ENCODE assay signal across 31 cellular contexts in the genomic region with DNA sequence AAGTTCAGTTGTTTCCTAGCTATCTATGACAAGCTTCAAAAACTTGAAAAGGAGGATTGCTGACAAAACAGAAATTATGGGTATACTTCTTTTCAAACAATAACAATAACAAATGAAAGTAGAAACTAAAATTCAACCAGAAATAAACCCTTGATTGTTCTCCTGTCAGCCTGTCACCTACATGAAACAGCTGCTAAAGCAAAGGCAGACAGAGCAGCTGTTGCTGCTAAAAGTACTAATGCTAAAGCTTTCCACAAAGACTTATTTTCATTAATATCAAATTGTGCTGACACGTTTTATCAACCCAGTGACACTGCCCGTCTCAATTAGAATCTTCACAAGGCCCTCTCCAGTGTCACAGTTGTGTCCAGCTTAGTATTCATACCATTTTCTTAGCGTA.
A peak's percentile ranks its signal among the peaks of the same experiment; 100 is the strongest.
DNase-seq lines count a peak whose midpoint lies in the region; ATAC-seq, FAIRE-seq and TF ChIP-seq lines count a peak whose summit lies in the region.
"Had no signal": no experiment of that assay in that cellular context is flagged by ENCODE, and none has a peak within 500 bp of the region (broad histone marks: within the 10 kb centered on the region; RNA-seq: fewer than 3 reads in every experiment).

No MANE protein-coding gene starts in this region.

- DNase-seq in GM06990 (ENCODE audit: extremely low read depth, insufficient read length) = peak; percentile 3
- DNase-seq in GM12878 (ENCODE audit: low read depth, low spot score) = peak; percentile 26
- no peak for DNase-seq in activated CD4-positive, CD25-positive, alpha-beta regulatory T cell (lab: John Stamatoyannopoulos, UW)
- DNase-seq in testis = no peak
- DNase-seq in kidney tubule cell (ENCODE audit: low spot score) = no peak
- no peak for DNase-seq in MCF 10A (ENCODE audit: unreplicated experiment)
- DNase-seq: 8988T; activated CD4-positive, alpha-beta T cell treated with anti-CD3 and anti-CD28 coated beads, Interleukin-2, amount 10 ng/mL, durations not matched to agents 7 days and 5 days; activated naive CD4-positive, alpha-beta T cell treated with Interleukin-2 at 50 U/mL for 16 hours; activated T-cell treated with anti-CD3 and anti-CD28 coated beads, Interleukin-2, amount 50 U/mL, for 24 hours; body of pancreas; DND-41; GOT3; HFFc6; KBM-7; left ventricle myocardium superior; MV-4-11; naive B cell; NCI-H146; NCI-H510A treated with DMSO at 0.1 percent for 48 hours; Right ventricle myocardium superior; small intestine; stimulated activated naive CD8-positive, alpha-beta T cell treated with anti-CD3 and anti-CD28 coated beads, Interleukin-15, amount 100 ng/mL, for 72 hours; T-helper 9 cell; thyroid gland; WERI-Rb-1 had no signal

- no peaks in the 10 kb centered on the region for H3K4me1 Mint-ChIP-seq in MCF 10A (ENCODE audit: insufficient read depth, unreplicated experiment)
- H3K4me1 Mint-ChIP-seq: activated CD4-positive, alpha-beta T cell treated with anti-CD3 and anti-CD28 coated beads, Interleukin-2, amount 10 ng/mL, durations not matched to agents 7 days and 5 days; naive B cell; stimulated activated naive CD8-positive, alpha-beta T cell treated with anti-CD3 and anti-CD28 coated beads, Interleukin-15, amount 100 ng/mL, for 72 hours had no signal

- H3K79me2 ChIP-seq in GM12878 (ENCODE audit: control insufficient read depth, insufficient read depth, low read length) = no peaks in the 10 kb centered on the region

- H3K4me1 ChIP-seq in GM12878 (ENCODE audit: control insufficient read depth, insufficient read depth, low read length) (no peaks in the 10 kb centered on the region; the same call in 1 of the 2 replicates), testis (no peaks in the 10 kb centered on the region)
- H3K4me1 ChIP-seq: body of pancreas, thyroid gland had no signal

- BruUV-seq in GM12878 (replicated peaks; lab: Mats Ljungman, UMichigan) (no TSS peak), MCF 10A (replicated peaks; lab: Mats Ljungman, UMichigan) (no TSS peak)

- H3K9me3 Mint-ChIP-seq in MCF 10A (ENCODE audit: unreplicated experiment) = no peaks in the 10 kb centered on the region
- H3K9me3 Mint-ChIP-seq: activated CD4-positive, alpha-beta T cell treated with anti-CD3 and anti-CD28 coated beads, Interleukin-2, amount 10 ng/mL, durations not matched to agents 7 days and 5 days had no signal

- TF ChIP-seq RAD21 in GM12878 (IDR thresholded peaks at IDR 0.05; ENCODE audit: insufficient read depth, low read depth, low read length) = no peak

- peak overlapping the region; percentile 45 for H3K4me2 ChIP-seq in GM12878 (ENCODE audit: control insufficient read depth, insufficient read depth)

- TF ChIP-seq POLR2A in GM12878 (IDR thresholded peaks at IDR 0.05; ENCODE audit: low read depth, low read length) (no peak), testis (IDR thresholded peaks at IDR 0.05) (no peak)

- no peak overlapping the region for H3K4me3 Mint-ChIP-seq in MCF 10A (ENCODE audit: unreplicated experiment)
- H3K4me3 Mint-ChIP-seq: activated CD4-positive, alpha-beta T cell treated with anti-CD3 and anti-CD28 coated beads, Interleukin-2, amount 10 ng/mL, durations not matched to agents 7 days and 5 days; activated T-cell treated with anti-CD3 and anti-CD28 coated beads, Interleukin-2, amount 50 U/mL, for 24 hours; HFFc6; naive B cell; stimulated activated naive CD8-positive, alpha-beta T cell treated with anti-CD3 and anti-CD28 coated beads, Interleukin-15, amount 100 ng/mL, for 72 hours had no signal

- no peak overlapping the region for H2AFZ ChIP-seq in GM12878 (ENCODE audit: control insufficient read depth, low read depth, low read length)

- no peak overlapping the region for H3K27ac Mint-ChIP-seq in MCF 10A (ENCODE audit: low read depth, unreplicated experiment)
- H3K27ac Mint-ChIP-seq: activated CD4-positive, alpha-beta T cell treated with anti-CD3 and anti-CD28 coated beads, Interleukin-2, amount 10 ng/mL, durations not matched to agents 7 days and 5 days; activated T-cell treated with anti-CD3 and anti-CD28 coated beads, Interleukin-2, amount 50 U/mL, for 24 hours; HFFc6; naive B cell; stimulated activated naive CD8-positive, alpha-beta T cell treated with anti-CD3 and anti-CD28 coated beads, Interleukin-15, amount 100 ng/mL, for 72 hours had no signal

- no peak overlapping the region for H3K9ac ChIP-seq in GM12878 (ENCODE audit: control insufficient read depth, insufficient read depth, low read length)

- TF ChIP-seq CTCF in GM06990 (IDR thresholded peaks at IDR 0.05; ENCODE audit: insufficient read depth, low read length, poor library complexity, severe bottlenecking) (no peak), GM12878 (IDR thresholded peaks at IDR 0.05 in 2 of 3, conservative IDR thresholded peaks at IDR 0.05 in 1 of 3; ENCODE audit: control insufficient read depth in 2 of 3, extremely low read depth in 1 of 3, insufficient read depth in 1 of 3, low read depth in 3 of 3, low read length in 3 of 3) (no peak), testis (IDR thresholded peaks at IDR 0.05) (no peak), MCF 10A (IDR thresholded peaks at IDR 0.05; ENCODE audit: unreplicated experiment) (no peak)

- in situ Hi-C loops in GM12878 (cut with MboI) = no loop called here

- H3K9me3 ChIP-seq in GM12878 (replicated peaks; ENCODE audit: control insufficient read depth, insufficient read depth, low read length) (no peaks in the 10 kb centered on the region; the same call in 1 of the 3 replicates), testis (no peaks in the 10 kb centered on the region)
- H3K9me3 ChIP-seq: body of pancreas, thyroid gland had no signal

- H3K36me3 ChIP-seq in GM06990 (ENCODE audit: control insufficient read depth, insufficient read depth, low read length) = no peaks in the 10 kb centered on the region
- no peaks in the 10 kb centered on the region for H3K36me3 ChIP-seq in GM12878 (ENCODE audit: control insufficient read depth in 2 of 2, insufficient read depth in 2 of 2, low read length in 1 of 2)
- no peaks in the 10 kb centered on the region for H3K36me3 ChIP-seq in testis (ENCODE audit: low read depth, missing control alignments)
- H3K36me3 ChIP-seq: thyroid gland, WERI-Rb-1 had no signal

- WGBS in GM12878 (ENCODE audit: insufficient coverage, insufficient replicate concordance, low lambda C conversion rate, missing lambda C conversion rate) = 34% methylated on average over 3 of the region's 3 CpGs
- WGBS in testis, 2 donors = 45 to 74% methylated on average over 3 of the region's 3 CpGs

- H4K20me1 ChIP-seq in GM12878 (ENCODE audit: control insufficient read depth, insufficient read depth) = no peaks in the 10 kb centered on the region

- no peaks in the 10 kb centered on the region for H3K27me3 ChIP-seq in GM06990 (replicated peaks; ENCODE audit: control insufficient read depth, insufficient read depth, low read length)
- H3K27me3 ChIP-seq in GM12878 (replicated peaks in 1 of 2; ENCODE audit: control insufficient read depth in 2 of 2, insufficient read depth in 2 of 2, low read length in 1 of 2) = no peaks in the 10 kb centered on the region
- no peaks in the 10 kb centered on the region for H3K27me3 ChIP-seq in testis
- H3K27me3 ChIP-seq: body of pancreas, thyroid gland had no signal

- POLR2A ChIA-PET in GM12878 (lab: Charles Lee) (no interaction called here), MCF 10A (lab: Yijun Ruan, JAX) (no interaction called here)

- H3K36me3 Mint-ChIP-seq in MCF 10A (ENCODE audit: insufficient read depth, unreplicated experiment) = no peaks in the 10 kb centered on the region
- H3K36me3 Mint-ChIP-seq: naive B cell had no signal

- RAD21 ChIA-PET in GM12878 (lab: Charles Lee; ENCODE audit: unreplicated experiment) = interaction anchor here (0.7 kb wide), 1 partner anchor 477 kb away, joined by 4 read pairs; no protein-coding TSS in a partner anchor

- FAIRE-seq in GM12878 (lab: Jason Lieb, UNC) = no peak
- FAIRE-seq: endothelial cell of umbilical vein, HTR-8/SVneo, islet of Langerhans, small intestine had no signal

- TF ChIP-seq EP300 in GM12878 (IDR thresholded peaks at IDR 0.05; ENCODE audit: borderline replicate concordance in 1 of 2, control insufficient read depth in 1 of 2, low read depth in 2 of 2, low read length in 2 of 2) = no peak

- CTCF ChIA-PET in GM12878 (lab: Yijun Ruan, JAX) = no interaction called here
- CTCF ChIA-PET in MCF 10A (lab: Yijun Ruan, JAX) = no interaction called here

- H3K27ac ChIP-seq in GM12878 (ENCODE audit: control insufficient read depth, insufficient read depth) = peak overlapping the region; percentile 18; the same call in 1 of the 2 replicates
- no peak overlapping the region for H3K27ac ChIP-seq in testis
- H3K27ac ChIP-seq: body of pancreas, thyroid gland, WERI-Rb-1 had no signal

- SMC1A ChIA-PET in GM12878 (lab: Charles Lee; ENCODE audit: uncharacterized antibody, unreplicated experiment) = interaction anchor here (1.1 kb wide), 1 partner anchor 10 kb away, joined by 3 read pairs; no protein-coding TSS in a partner anchor

- no peak overlapping the region for H3K4me3 ChIP-seq in GM06990 (replicated peaks; ENCODE audit: low read depth, low read length)
- H3K4me3 ChIP-seq in GM12878 = no peak overlapping the region
- no peak overlapping the region for H3K4me3 ChIP-seq in testis
- H3K4me3 ChIP-seq: body of pancreas, thyroid gland had no signal

- intact Hi-C loops in GM12878 (cut with micrococcal nuclease; ENCODE audit: unreplicated experiment) = loop anchor here (10.0 kb wide), 1 partner anchor 530 kb away; a partner anchor contains a TSS
- intact Hi-C loops in testis (cut with DNase I; ENCODE audit: low total_unique reads) = no loop called here
- intact Hi-C loops in MCF 10A (cut with micrococcal nuclease) = no loop called here

- ATAC-seq in GM18909 (IDR thresholded peaks at IDR 0.05; ENCODE audit: poor library complexity, unreplicated experiment) = peak; percentile 46
- ATAC-seq in HG03064 (IDR thresholded peaks at IDR 0.05; ENCODE audit: low read depth, unreplicated experiment) = peak; percentile 21
- peak; percentile 71 for ATAC-seq in GM12878
- ATAC-seq: body of pancreas; left ventricle myocardium superior; stimulated activated naive CD8-positive, alpha-beta T cell treated with anti-CD3 and anti-CD28 coated beads, Interleukin-15, amount 100 ng/mL, for 72 hours had no signal

- H3K27me3 Mint-ChIP-seq in MCF 10A (ENCODE audit: insufficient read depth, unreplicated experiment) = no peaks in the 10 kb centered on the region
- H3K27me3 Mint-ChIP-seq: activated CD4-positive, alpha-beta T cell treated with anti-CD3 and anti-CD28 coated beads, Interleukin-2, amount 10 ng/mL, durations not matched to agents 7 days and 5 days; activated T-cell treated with anti-CD3 and anti-CD28 coated beads, Interleukin-2, amount 50 U/mL, for 24 hours; naive B cell; stimulated activated naive CD8-positive, alpha-beta T cell treated with anti-CD3 and anti-CD28 coated beads, Interleukin-15, amount 100 ng/mL, for 72 hours had no signal

TF ChIP-seq in GM12878, 131 proteins besides CTCF, POLR2A, EP300 and RAD21 (continues in another document):
- TF ChIP-seq MEF2A (IDR thresholded peaks at IDR 0.05; ENCODE audit: insufficient read depth, low read depth, low read length) = 0 out of 2 replicates have a peak, but pooled peaks have one; percentile 33

Comparison
In these comparisons a context has a peak if more than half of its experiments do, and no peak if none do; other contexts are left out.
1. DNase-seq: peak in GM06990 (single experiment) and GM12878 (single experiment); none in activated CD4-positive, CD25-positive, alpha-beta regulatory T cell (0 of 4), testis (single experiment), kidney tubule cell (single experiment) and MCF 10A (single experiment).
2. ATAC-seq: peak in every context shown above with its lines; median percentile 71 in GM12878; 46 in GM18909; 21 in HG03064.